Comparison of ENCODE assay signal across 8 cellular contexts in the genomic region with DNA sequence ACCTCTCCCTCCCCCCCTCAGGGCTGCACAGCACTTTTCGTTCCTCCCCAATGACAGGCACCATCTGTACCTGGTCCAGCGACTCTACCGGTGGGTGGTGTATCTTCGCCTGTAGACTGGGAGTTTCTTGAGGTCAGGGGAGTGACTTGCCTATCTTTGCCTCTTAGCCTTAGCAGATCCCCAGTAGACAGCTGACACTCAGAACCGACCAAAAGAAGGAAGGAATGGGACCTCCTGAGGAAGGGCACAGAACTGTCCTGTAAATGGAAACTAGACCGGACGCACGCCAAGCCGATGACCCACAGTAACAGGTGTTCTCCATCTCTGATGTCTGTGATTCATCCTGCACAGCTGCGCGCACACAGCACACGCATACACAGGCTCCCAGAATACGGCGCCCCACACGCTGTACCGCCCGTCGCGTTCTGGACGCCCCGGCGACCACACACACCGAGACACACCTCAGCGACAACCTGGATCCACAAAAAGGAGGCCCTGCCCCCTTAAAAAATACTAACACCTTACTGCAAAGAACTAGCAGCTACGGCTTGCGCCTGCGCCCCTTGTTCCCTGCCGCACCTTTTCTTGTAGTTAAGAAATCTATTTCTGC. TPM values are rescaled to one million over a fixed set of nuclear protein-coding genes. Genes with fewer than 3 reads are reported as not detected.
DNase-seq lines count a peak whose midpoint lies in the region; ATAC-seq and TF ChIP-seq lines count a peak whose summit lies in the region.

No MANE protein-coding gene starts in this region.

- no peaks in the 10 kb centered on the region for H3K27me3 Mint-ChIP-seq in activated T-cell treated with anti-CD3 and anti-CD28 coated beads, Interleukin-2, amount 50 U/mL, for 72 hours (ENCODE audit: low read depth)

- H3K36me3 Mint-ChIP-seq in activated T-cell treated with anti-CD3 and anti-CD28 coated beads, Interleukin-2, amount 50 U/mL, for 72 hours (ENCODE audit: insufficient read depth in 2 of 2), result peaks cover 6 to 8% of the 10 kb centered on the region in 2 donors

- H3K27me3 ChIP-seq in foreskin keratinocyte (peaks cover 44% of the 10 kb centered on the region), neutrophil (peaks cover 84% of the 10 kb centered on the region)

- in situ Hi-C loops in ACHN (cut with HindIII; ENCODE audit: low pct_ligation_motif_present, low pct_unique_long_range_greater_than_20kb, low sequenced_read_pairs), result no loop called here

- peak overlapping the region; percentile 90 to 97 for H3K4me3 Mint-ChIP-seq in activated T-cell treated with anti-CD3 and anti-CD28 coated beads, Interleukin-2, amount 50 U/mL, for 72 hours

- H3K27ac ChIP-seq in foreskin keratinocyte (no peak overlapping the region), neutrophil (peak overlapping the region; percentile 66)

- no peaks in the 10 kb centered on the region for H3K9me3 ChIP-seq in neutrophil

- TF ChIP-seq CTCF in foreskin keratinocyte (conservative IDR thresholded peaks at IDR 0.05), result no peak
- no peak for TF ChIP-seq CTCF in neutrophil (IDR thresholded peaks at IDR 0.05)

- H3K36me3 ChIP-seq in neutrophil, result no peaks in the 10 kb centered on the region

- peak overlapping the region; percentile 88 for H3K27ac Mint-ChIP-seq in activated T-cell treated with anti-CD3 and anti-CD28 coated beads, Interleukin-2, amount 50 U/mL, for 72 hours

- peaks cover 2 to 3% of the 10 kb centered on the region in 2 donors for H3K9me3 Mint-ChIP-seq in activated T-cell treated with anti-CD3 and anti-CD28 coated beads, Interleukin-2, amount 50 U/mL, for 72 hours

- ATAC-seq in GM18861 (IDR thresholded peaks at IDR 0.05; ENCODE audit: unreplicated experiment), result peak; percentile 55
- peak; percentile 53 for ATAC-seq in HG03045 (IDR thresholded peaks at IDR 0.05; ENCODE audit: unreplicated experiment)
- ATAC-seq in activated T-cell treated with anti-CD3 and anti-CD28 coated beads, Interleukin-2, amount 50 U/mL, for 72 hours (replicated peaks in 1 of 2), result peak; percentile 82 to 83
- ATAC-seq in foreskin keratinocyte, result peak; percentile 90

- H3K4me1 ChIP-seq in foreskin keratinocyte, result no peaks in the 10 kb centered on the region
- H3K4me1 ChIP-seq in neutrophil (ENCODE audit: control insufficient read depth in 1 of 2, insufficient read depth in 1 of 2, low read depth in 1 of 2, low read length in 1 of 2), result peaks cover 21 to 32% of the 10 kb centered on the region in 2 experiments

- peak; percentile 33 for DNase-seq in ACHN
- peak; percentile 36 to 52 for DNase-seq in NCI-H526 (lab: John Stamatoyannopoulos, UW)
- DNase-seq in activated T-cell treated with anti-CD3 and anti-CD28 coated beads, Interleukin-2, amount 50 U/mL, for 72 hours, result peak; percentile 63 to 64
- DNase-seq in foreskin keratinocyte, result peak; percentile 34 to 59
- no peak for DNase-seq in NCI-H2029 (lab: John Stamatoyannopoulos, UW)

- H3K4me3 ChIP-seq in neutrophil (ENCODE audit: low read depth in 1 of 2, low read length in 1 of 2), result peak overlapping the region; percentile 60 to 68

- peaks cover 50% of the 10 kb centered on the region for H3K4me1 Mint-ChIP-seq in activated T-cell treated with anti-CD3 and anti-CD28 coated beads, Interleukin-2, amount 50 U/mL, for 72 hours (ENCODE audit: low read depth)

RNA-seq across cellular contexts. Expression of a gene that starts 0.7 kb away (rescaled TPM):
- 10 to 100 TPM; 10.5 to 10.9 TPM for total RNA-seq in activated T-cell treated with anti-CD3 and anti-CD28 coated beads, Interleukin-2, amount 50 U/mL, for 72 hours
- total RNA-seq in foreskin keratinocyte, result 0.28 and 0.95 TPM in 2 replicates
- 0.29 and 0.75 TPM in 2 replicates for polyA plus RNA-seq in foreskin keratinocyte

RNA-seq across cellular contexts. Expression of a gene that starts 40.6 kb away (rescaled TPM):
- total RNA-seq in activated T-cell treated with anti-CD3 and anti-CD28 coated beads, Interleukin-2, amount 50 U/mL, for 72 hours, result 10 to 100 TPM; 47.9 to 49.0 TPM
- 28.7 and 29.0 TPM in 2 replicates for total RNA-seq in foreskin keratinocyte
- 29.5 and 33.4 TPM in 2 replicates for polyA plus RNA-seq in foreskin keratinocyte
